Comparison of ENCODE assay signal across 11 cellular contexts in genomic region chr11:102553835-102554282, GRCh38. TPM values are rescaled to one million over a fixed set of nuclear protein-coding genes. Genes with fewer than 3 reads are reported as not detected.
DNase-seq lines count a peak whose midpoint lies in the region; ATAC-seq and TF ChIP-seq lines count a peak whose summit lies in the region.
"Had no signal": no experiment of that assay in that cellular context is flagged by ENCODE, and none has a peak within 500 bp of the region (broad histone marks: within the 10 kb centered on the region; RNA-seq: fewer than 3 reads in every experiment).

No MANE protein-coding gene starts in this region.

- H3K27ac ChIP-seq in smooth muscle cell (ENCODE audit: low read depth), result peak overlapping the region; percentile 75
- H3K27ac ChIP-seq in colonic mucosa, result no peak overlapping the region

- H2AFZ ChIP-seq in smooth muscle cell (ENCODE audit: low read depth), result no peak overlapping the region

- no peaks in the 10 kb centered on the region for H4K20me1 ChIP-seq in smooth muscle cell (ENCODE audit: low read depth)

- WGBS in smooth muscle cell (ENCODE audit: low lambda C conversion rate), result 82% methylated on average over 5 of the region's 5 CpGs

- H3F3A ChIP-seq in smooth muscle cell (ENCODE audit: low read depth), result no peaks in the 10 kb centered on the region

- H3K36me3 ChIP-seq in smooth muscle cell (ENCODE audit: low read depth), result no peaks in the 10 kb centered on the region
- H3K36me3 ChIP-seq in colonic mucosa, result no peaks in the 10 kb centered on the region

- DNase-seq in smooth muscle cell (lab: John Stamatoyannopoulos, UW; ENCODE audit: unreplicated experiment), result no peak
- DNase-seq in NOMO-1 treated with dmso at 0.1 percent for 144 hours (lab: John Stamatoyannopoulos, UW; ENCODE audit: unreplicated experiment), result no peak
- no peak for DNase-seq in 8988T
- no peak for DNase-seq in colonic mucosa
- DNase-seq: DND-41, NCI-H2029 had no signal

- no peaks in the 10 kb centered on the region for H3K79me2 ChIP-seq in smooth muscle cell (ENCODE audit: low read depth)

- no peak overlapping the region for H3K4me2 ChIP-seq in smooth muscle cell

- H3K9me3 ChIP-seq in smooth muscle cell (replicated peaks; ENCODE audit: low read depth) (no peaks in the 10 kb centered on the region), colonic mucosa (no peaks in the 10 kb centered on the region)

- TF ChIP-seq CTCF in smooth muscle cell (IDR thresholded peaks at IDR 0.05; ENCODE audit: borderline replicate concordance, insufficient read depth, poor library complexity, severe bottlenecking), result no peak
- TF ChIP-seq CTCF in colonic mucosa (IDR thresholded peaks at IDR 0.05), result no peak

- H3K27me3 ChIP-seq in smooth muscle cell (ENCODE audit: low read depth), result no peaks in the 10 kb centered on the region
- H3K27me3 ChIP-seq in colonic mucosa, result no peaks in the 10 kb centered on the region

- ATAC-seq in GM19035 (IDR thresholded peaks at IDR 0.05; ENCODE audit: unreplicated experiment) (peak; percentile 77), HG02623 (IDR thresholded peaks at IDR 0.05; ENCODE audit: unreplicated experiment) (peak; percentile 65), HG03521 (IDR thresholded peaks at IDR 0.05; ENCODE audit: unreplicated experiment) (peak; percentile 74)

- intact Hi-C loops in colonic mucosa (cut with DNase I), result no loop called here

- H3K4me3 ChIP-seq in smooth muscle cell, result no peak overlapping the region
- no peak overlapping the region for H3K4me3 ChIP-seq in colonic mucosa

- H3K4me1 ChIP-seq in smooth muscle cell (ENCODE audit: low read depth) (no peaks in the 10 kb centered on the region), colonic mucosa (no peaks in the 10 kb centered on the region)

- no peak overlapping the region for H3K9ac ChIP-seq in smooth muscle cell (ENCODE audit: low read depth)
- H3K9ac ChIP-seq in colonic mucosa (ENCODE audit: low read depth in 2 of 2, low read length in 2 of 2), result no peak overlapping the region

RNA-seq across cellular contexts. Expression of gene MMP7, which starts 23.3 kb away (rescaled TPM):
- total RNA-seq in smooth muscle cell, result 8.0 and 12.6 TPM in 2 replicates
- 4.3 and 16.4 TPM in 2 replicates for polyA plus RNA-seq in smooth muscle cell
- total RNA-seq in colonic mucosa, result 1 to 10 TPM in 1 of 2 donors, under 1 TPM in 1; 0.29 to 1.4 TPM
- total RNA-seq: osteocyte; T-helper 2 cell treated with Interferon-gamma antibody and Interleukin-4, amounts not matched to agents 100 ng/mL and 5 ng/mL, for 36 hours had no signal
